In the genomic region with DNA sequence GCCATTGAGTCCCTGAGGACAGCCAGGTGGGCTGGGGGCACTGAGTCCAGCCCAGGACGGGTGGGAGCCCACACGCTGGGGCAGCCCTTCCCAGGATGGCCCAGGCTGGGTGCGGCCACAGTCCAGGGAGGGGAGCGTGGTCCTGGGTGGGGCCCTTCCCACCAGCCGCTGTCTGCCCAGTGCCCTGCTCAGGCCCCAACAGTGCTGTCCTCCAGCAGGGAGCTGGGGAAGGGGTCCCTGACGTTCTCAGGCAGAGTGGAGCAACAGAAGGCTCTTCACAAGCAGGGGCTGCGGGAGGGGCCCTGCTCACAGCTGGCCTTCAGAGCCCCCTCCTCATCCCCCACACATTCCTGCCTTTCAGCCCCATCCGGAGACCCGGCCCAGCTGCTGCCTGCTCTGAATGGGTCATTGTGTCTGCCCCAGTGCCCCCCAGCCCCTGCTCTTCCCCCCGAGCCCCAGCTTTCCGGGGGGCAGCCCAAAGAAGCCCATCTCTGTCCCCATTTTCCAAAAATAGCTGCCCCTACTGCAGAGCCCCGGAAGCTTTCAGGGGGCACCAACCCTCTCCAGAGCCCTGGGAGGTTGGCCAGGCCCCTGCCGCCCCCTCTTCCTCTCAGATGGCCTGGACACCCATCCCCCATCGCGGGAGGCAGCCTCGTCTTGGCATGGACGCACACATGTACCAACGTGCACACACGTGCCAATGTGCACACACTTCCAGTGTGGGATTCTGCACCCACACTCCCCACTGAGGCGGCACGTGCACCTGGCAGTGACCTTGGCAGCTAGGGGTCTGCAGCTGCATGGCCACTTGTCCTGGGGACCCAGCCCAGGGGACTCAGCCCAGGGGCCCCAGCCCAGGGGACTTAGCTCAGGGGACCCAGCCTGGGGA, we compare ENCODE assay signal across 23 cellular contexts. TPM values are rescaled to one million over a fixed set of nuclear protein-coding genes. Genes with fewer than 3 reads are reported as not detected.
A peak's percentile ranks its signal among the peaks of the same experiment; 100 is the strongest.
DNase-seq lines count a peak whose midpoint lies in the region; ATAC-seq, FAIRE-seq and TF ChIP-seq lines count a peak whose summit lies in the region.
"Had no signal": no experiment of that assay in that cellular context is flagged by ENCODE, and none has a peak within 500 bp of the region (broad histone marks: within the 10 kb centered on the region; RNA-seq: fewer than 3 reads in every experiment).

No MANE protein-coding gene starts in this region.

- H3K27me3 Mint-ChIP-seq in activated CD4-positive, alpha-beta memory T cell treated with anti-CD3 and anti-CD28 coated beads for 36 hours: peaks cover 18% of the 10 kb centered on the region
- peaks cover 13% of the 10 kb centered on the region for H3K27me3 Mint-ChIP-seq in activated CD4-positive, alpha-beta memory T cell treated with anti-CD3 and anti-CD28 coated beads, Interleukin-2, amount 10 ng/mL, durations not matched to agents 7 days and 5 days
- H3K27me3 Mint-ChIP-seq in progenitor cell of endocrine pancreas: peaks cover 30% of the 10 kb centered on the region
- peaks cover 15% of the 10 kb centered on the region for H3K27me3 Mint-ChIP-seq in activated naive CD4-positive, alpha-beta T cell treated with anti-CD3 and anti-CD28 coated beads for 36 hours (ENCODE audit: low read depth)

- H3K4me1 Mint-ChIP-seq in activated CD4-positive, alpha-beta memory T cell treated with anti-CD3 and anti-CD28 coated beads for 36 hours (ENCODE audit: low read depth): peaks cover 11% of the 10 kb centered on the region
- peaks cover 8% of the 10 kb centered on the region for H3K4me1 Mint-ChIP-seq in activated CD4-positive, alpha-beta memory T cell treated with anti-CD3 and anti-CD28 coated beads, Interleukin-2, amount 10 ng/mL, durations not matched to agents 7 days and 5 days
- H3K4me1 Mint-ChIP-seq in progenitor cell of endocrine pancreas (ENCODE audit: low read depth): no peaks in the 10 kb centered on the region
- H3K4me1 Mint-ChIP-seq in activated naive CD4-positive, alpha-beta T cell treated with anti-CD3 and anti-CD28 coated beads for 36 hours (ENCODE audit: low read depth): peaks cover 1% of the 10 kb centered on the region
- H3K4me1 Mint-ChIP-seq: CD14-positive monocyte had no signal

- H3K9me3 Mint-ChIP-seq in activated CD4-positive, alpha-beta memory T cell treated with anti-CD3 and anti-CD28 coated beads for 36 hours: peaks cover 5% of the 10 kb centered on the region
- peaks cover 2% of the 10 kb centered on the region for H3K9me3 Mint-ChIP-seq in activated CD4-positive, alpha-beta memory T cell treated with anti-CD3 and anti-CD28 coated beads, Interleukin-2, amount 10 ng/mL, durations not matched to agents 7 days and 5 days
- no peaks in the 10 kb centered on the region for H3K9me3 Mint-ChIP-seq in progenitor cell of endocrine pancreas (ENCODE audit: low read depth)
- H3K9me3 Mint-ChIP-seq in activated naive CD4-positive, alpha-beta T cell treated with anti-CD3 and anti-CD28 coated beads for 36 hours: peaks cover 3% of the 10 kb centered on the region
- H3K9me3 Mint-ChIP-seq: HFFc6 had no signal

- no peak for DNase-seq in activated CD4-positive, alpha-beta memory T cell treated with anti-CD3 and anti-CD28 coated beads for 36 hours
- no peak for DNase-seq in activated CD4-positive, alpha-beta memory T cell treated with anti-CD3 and anti-CD28 coated beads, Interleukin-2, amount 10 ng/mL, durations not matched to agents 7 days and 5 days
- DNase-seq in HTR-8/SVneo (ENCODE audit: insufficient read length, low spot score) (no peak), head of caudate nucleus (peak in 23 of 42 donors; percentile 20 to 62 (median 38)), progenitor cell of endocrine pancreas (ENCODE audit: low spot score, unreplicated experiment) (no peak), DMS53 treated with DMSO at 0.1 percent for 48 hours (lab: John Stamatoyannopoulos, UW; ENCODE audit: unreplicated experiment) (no peak)
- DNase-seq in activated naive CD4-positive, alpha-beta T cell treated with anti-CD3 and anti-CD28 coated beads for 36 hours: no peak
- DNase-seq: GDM1, HFFc6, IMR-90, MV-4-11, NCI-H1105 treated with DMSO at 0.1 percent for 48 hours, NCI-H2029 treated with DMSO at 0.1 percent for 48 hours, NCI-H226, NCI-H524, NCI-H774, Peyer's patch had no signal

- peak; percentile 78 for FAIRE-seq in HTR-8/SVneo (lab: Jason Lieb, UNC)
- FAIRE-seq: H54 had no signal

- ATAC-seq in HG02885 (IDR thresholded peaks at IDR 0.05; ENCODE audit: poor library complexity, unreplicated experiment): no peak

- no peaks in the 10 kb centered on the region for H3K36me3 Mint-ChIP-seq in activated CD4-positive, alpha-beta memory T cell treated with anti-CD3 and anti-CD28 coated beads for 36 hours
- H3K36me3 Mint-ChIP-seq in activated CD4-positive, alpha-beta memory T cell treated with anti-CD3 and anti-CD28 coated beads, Interleukin-2, amount 10 ng/mL, durations not matched to agents 7 days and 5 days (ENCODE audit: low read depth): no peaks in the 10 kb centered on the region
- no peaks in the 10 kb centered on the region for H3K36me3 Mint-ChIP-seq in progenitor cell of endocrine pancreas (ENCODE audit: insufficient read depth)
- H3K36me3 Mint-ChIP-seq in activated naive CD4-positive, alpha-beta T cell treated with anti-CD3 and anti-CD28 coated beads for 36 hours (ENCODE audit: low read depth): no peaks in the 10 kb centered on the region
- H3K36me3 Mint-ChIP-seq: CD14-positive monocyte had no signal

- CTCF ChIA-PET in activated CD4-positive, alpha-beta memory T cell treated with anti-CD3 and anti-CD28 coated beads for 36 hours (lab: Charles Lee): interaction anchor here (0.6 to 1.4 kb wide), 4 partner anchors 14 to 200 kb away, joined by 3 to 10 read pairs (median 4); no protein-coding TSS in a partner anchor
- CTCF ChIA-PET in activated CD4-positive, alpha-beta memory T cell treated with anti-CD3 and anti-CD28 coated beads, Interleukin-2, amount 10 ng/mL, durations not matched to agents 7 days and 5 days (lab: Charles Lee): no interaction called here
- CTCF ChIA-PET in activated naive CD4-positive, alpha-beta T cell treated with anti-CD3 and anti-CD28 coated beads for 36 hours (lab: Charles Lee): no interaction called here

- POLR2A ChIA-PET in activated CD4-positive, alpha-beta memory T cell treated with anti-CD3 and anti-CD28 coated beads for 36 hours (lab: Charles Lee): no interaction called here
- POLR2A ChIA-PET in activated CD4-positive, alpha-beta memory T cell treated with anti-CD3 and anti-CD28 coated beads, Interleukin-2, amount 10 ng/mL, durations not matched to agents 7 days and 5 days (lab: Charles Lee): interaction anchor here (0.6 kb wide), 1 partner anchor 303 kb away, joined by 3 read pairs; no protein-coding TSS in a partner anchor

- peak overlapping the region; percentile 18 for H3K27ac Mint-ChIP-seq in activated CD4-positive, alpha-beta memory T cell treated with anti-CD3 and anti-CD28 coated beads for 36 hours
- H3K27ac Mint-ChIP-seq in activated CD4-positive, alpha-beta memory T cell treated with anti-CD3 and anti-CD28 coated beads, Interleukin-2, amount 10 ng/mL, durations not matched to agents 7 days and 5 days: no peak overlapping the region
- peak overlapping the region; percentile 49 for H3K27ac Mint-ChIP-seq in progenitor cell of endocrine pancreas
- H3K27ac Mint-ChIP-seq in activated naive CD4-positive, alpha-beta T cell treated with anti-CD3 and anti-CD28 coated beads for 36 hours: no peak overlapping the region
- H3K27ac Mint-ChIP-seq: CD14-positive monocyte, HFFc6 had no signal

- TF ChIP-seq CTCF in progenitor cell of endocrine pancreas (IDR thresholded peaks at IDR 0.05; ENCODE audit: unreplicated experiment): no peak

- H3K4me3 Mint-ChIP-seq in activated CD4-positive, alpha-beta memory T cell treated with anti-CD3 and anti-CD28 coated beads for 36 hours: no peak overlapping the region
- no peak overlapping the region for H3K4me3 Mint-ChIP-seq in activated CD4-positive, alpha-beta memory T cell treated with anti-CD3 and anti-CD28 coated beads, Interleukin-2, amount 10 ng/mL, durations not matched to agents 7 days and 5 days
- no peak overlapping the region for H3K4me3 Mint-ChIP-seq in progenitor cell of endocrine pancreas (ENCODE audit: low read depth)
- no peak overlapping the region for H3K4me3 Mint-ChIP-seq in activated naive CD4-positive, alpha-beta T cell treated with anti-CD3 and anti-CD28 coated beads for 36 hours
- H3K4me3 Mint-ChIP-seq: CD14-positive monocyte, HFFc6 had no signal

- intact Hi-C loops in activated CD4-positive, alpha-beta memory T cell treated with anti-CD3 and anti-CD28 coated beads for 36 hours (cut with micrococcal nuclease): no loop called here
- intact Hi-C loops in head of caudate nucleus (cut with DNase I): no loop called here
- intact Hi-C loops in activated naive CD4-positive, alpha-beta T cell treated with anti-CD3 and anti-CD28 coated beads for 36 hours (cut with micrococcal nuclease): no loop called here

RNA-seq across cellular contexts. Expression of a gene that starts 3.7 kb away (rescaled TPM):
- not detected for total RNA-seq in activated CD4-positive, alpha-beta memory T cell treated with anti-CD3 and anti-CD28 coated beads for 36 hours
- total RNA-seq in activated CD4-positive, alpha-beta memory T cell treated with anti-CD3 and anti-CD28 coated beads, Interleukin-2, amount 10 ng/mL, durations not matched to agents 7 days and 5 days: not detected
- 0.24 and 0.47 TPM in 2 replicates for total RNA-seq in progenitor cell of endocrine pancreas
- total RNA-seq in activated naive CD4-positive, alpha-beta T cell treated with anti-CD3 and anti-CD28 coated beads for 36 hours: under 1 TPM in 1 of 2 experiments, not detected in 1; 0.05 TPM
- total RNA-seq: IMR-90, Peyer's patch, SK-MEL-5 had no signal

RNA-seq across cellular contexts. Expression of a gene that starts 24.0 kb away (rescaled TPM):
- total RNA-seq in activated CD4-positive, alpha-beta memory T cell treated with anti-CD3 and anti-CD28 coated beads for 36 hours: 10 to 100 TPM; 68.4 to 72.4 TPM
- total RNA-seq in activated CD4-positive, alpha-beta memory T cell treated with anti-CD3 and anti-CD28 coated beads, Interleukin-2, amount 10 ng/mL, durations not matched to agents 7 days and 5 days: 10 to 100 TPM; 80.1 to 82.0 TPM
- total RNA-seq in progenitor cell of endocrine pancreas: 119 and 130 TPM in 2 replicates
- 10 to 100 TPM; 82.4 to 89.4 TPM for total RNA-seq in activated naive CD4-positive, alpha-beta T cell treated with anti-CD3 and anti-CD28 coated beads for 36 hours

RNA-seq across cellular contexts. Expression of a gene that starts 42.4 kb away (rescaled TPM):
- not detected for total RNA-seq in activated CD4-positive, alpha-beta memory T cell treated with anti-CD3 and anti-CD28 coated beads for 36 hours
- not detected for total RNA-seq in activated CD4-positive, alpha-beta memory T cell treated with anti-CD3 and anti-CD28 coated beads, Interleukin-2, amount 10 ng/mL, durations not matched to agents 7 days and 5 days
- 0.60 and 0.73 TPM in 2 replicates for total RNA-seq in progenitor cell of endocrine pancreas
- total RNA-seq in activated naive CD4-positive, alpha-beta T cell treated with anti-CD3 and anti-CD28 coated beads for 36 hours: not detected
- total RNA-seq: HFFc6, HT-29, IMR-90, OCI-LY7, Peyer's patch, SK-MEL-5 had no signal

Comparison
In these comparisons a context has a peak if more than half of its experiments do, and no peak if none do; other contexts are left out.
1. H3K27ac Mint-ChIP-seq: peak in activated CD4-positive, alpha-beta memory T cell treated with anti-CD3 and anti-CD28 coated beads for 36 hours (single experiment) and progenitor cell of endocrine pancreas (single experiment); none in activated CD4-positive, alpha-beta memory T cell treated with anti-CD3 and anti-CD28 coated beads, Interleukin-2, amount 10 ng/mL, durations not matched to agents 7 days and 5 days (single experiment) and activated naive CD4-positive, alpha-beta T cell treated with anti-CD3 and anti-CD28 coated beads for 36 hours (single experiment).
2. DNase-seq: peak in head of caudate nucleus (23 of 42); none in activated CD4-positive, alpha-beta memory T cell treated with anti-CD3 and anti-CD28 coated beads for 36 hours (single experiment), activated CD4-positive, alpha-beta memory T cell treated with anti-CD3 and anti-CD28 coated beads, Interleukin-2, amount 10 ng/mL, durations not matched to agents 7 days and 5 days (single experiment), HTR-8/SVneo (single experiment), progenitor cell of endocrine pancreas (single experiment), DMS53 treated with DMSO at 0.1 percent for 48 hours (single experiment) and activated naive CD4-positive, alpha-beta T cell treated with anti-CD3 and anti-CD28 coated beads for 36 hours (single experiment).